Comparison of ENCODE assay signal across 8 cellular contexts in the genomic region with DNA sequence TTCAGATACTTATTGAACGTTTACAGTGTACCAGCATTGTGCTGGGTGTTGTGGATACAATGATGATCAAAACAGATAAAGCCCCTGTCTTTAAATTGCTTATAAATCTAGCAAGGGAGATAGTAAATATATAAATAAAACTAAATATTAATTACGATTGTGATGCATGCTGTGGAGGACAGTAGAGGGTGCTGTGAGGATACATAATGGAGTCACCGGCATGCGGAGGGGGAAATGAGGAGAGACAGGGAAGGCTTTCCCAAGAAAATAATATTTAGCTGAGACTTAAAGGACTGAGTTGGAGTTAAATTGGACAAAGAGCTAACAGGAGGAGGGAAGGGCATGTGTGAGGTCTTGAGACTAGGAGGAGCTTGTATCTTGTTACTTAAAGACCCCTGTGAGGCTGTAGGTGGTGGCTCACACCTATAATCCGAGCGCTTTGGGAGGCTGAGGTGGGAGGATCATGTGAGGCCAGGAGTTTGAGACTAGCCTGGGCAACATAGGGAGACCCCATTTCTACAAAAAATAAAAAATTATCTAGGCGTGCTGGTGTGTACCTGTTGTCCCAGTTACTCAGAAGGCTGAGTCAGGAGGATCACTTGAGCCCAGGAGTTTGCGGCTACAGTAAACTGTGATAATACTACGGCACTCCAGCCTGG. TPM values are rescaled to one million over a fixed set of nuclear protein-coding genes. Genes with fewer than 3 reads are reported as not detected.
A peak's percentile ranks its signal among the peaks of the same experiment; 100 is the strongest.
DNase-seq lines count a peak whose midpoint lies in the region; ATAC-seq and TF ChIP-seq lines count a peak whose summit lies in the region.

No MANE protein-coding gene starts in this region.

- peak; percentile 8 for DNase-seq in NCI-H2227 (lab: John Stamatoyannopoulos, UW; ENCODE audit: unreplicated experiment)
- no peak for DNase-seq in NCI-H2227 treated with DMSO at 0.1 percent for 48 hours (lab: John Stamatoyannopoulos, UW)
- peak; percentile 21 for DNase-seq in NCI-H1694 (lab: John Stamatoyannopoulos, UW)
- peak; percentile 54 for DNase-seq in dedifferentiated amniotic fluid mesenchymal stem cell (ENCODE audit: extremely low spot score)
- no peak for DNase-seq in neural crest cell (ENCODE audit: low read depth, low spot score)
- DNase-seq in stimulated activated CD4-positive, alpha-beta T cell treated with anti-CD3 and anti-CD28 coated beads, Interleukin-1b, Interleukin-23, amount 100 ng/mL, for 48 hours, result no peak
- no peak for DNase-seq in activated gamma-delta T cell treated with Interleukin-2 at 50 U/mL for 16 hours

- no peak overlapping the region for H3K27ac Mint-ChIP-seq in neural crest cell (ENCODE audit: unreplicated experiment)

- TF ChIP-seq CTCF in neural crest cell (conservative IDR thresholded peaks at IDR 0.05), result peak; percentile 52

- peaks cover 4% of the 10 kb centered on the region for H3K9me3 Mint-ChIP-seq in neural crest cell

- peaks cover 14% of the 10 kb centered on the region for H3K36me3 Mint-ChIP-seq in neural crest cell (ENCODE audit: low read depth)

- H3K4me3 Mint-ChIP-seq in neural crest cell, result peak overlapping the region; percentile 68

- peaks cover 16% of the 10 kb centered on the region for H3K4me1 Mint-ChIP-seq in neural crest cell

- ATAC-seq in GM19455 (IDR thresholded peaks at IDR 0.05; ENCODE audit: unreplicated experiment), result no peak

- H3K27me3 Mint-ChIP-seq in neural crest cell (ENCODE audit: low read depth), result peaks cover 20% of the 10 kb centered on the region

RNA-seq across cellular contexts. Expression of gene DHRS7B, which starts 2.4 kb away (rescaled TPM):
- 14.8 and 15.6 TPM in 2 replicates for total RNA-seq in neural crest cell

Comparison
In these comparisons a context has a peak if more than half of its experiments do, and no peak if none do; other contexts are left out.
1. DNase-seq: peak in NCI-H2227 (single experiment), NCI-H1694 (single experiment) and dedifferentiated amniotic fluid mesenchymal stem cell (single experiment); none in NCI-H2227 treated with DMSO at 0.1 percent for 48 hours (single experiment), neural crest cell (single experiment), stimulated activated CD4-positive, alpha-beta T cell treated with anti-CD3 and anti-CD28 coated beads, Interleukin-1b, Interleukin-23, amount 100 ng/mL, for 48 hours (single experiment) and activated gamma-delta T cell treated with Interleukin-2 at 50 U/mL for 16 hours (single experiment).